10 cellular contexts compared by ENCODE assay signal in genomic region chr2:30287857-30288513, GRCh38. TPM values are rescaled to one million over a fixed set of nuclear protein-coding genes. Genes with fewer than 3 reads are reported as not detected.
DNase-seq lines count a peak whose midpoint lies in the region; ATAC-seq and TF ChIP-seq lines count a peak whose summit lies in the region.
"Had no signal": no experiment of that assay in that cellular context is flagged by ENCODE, and none has a peak within 500 bp of the region (broad histone marks: within the 10 kb centered on the region; RNA-seq: fewer than 3 reads in every experiment).

No MANE protein-coding gene starts in this region.

- peak; percentile 49 for ATAC-seq in GM19397 (IDR thresholded peaks at IDR 0.05; ENCODE audit: unreplicated experiment)
- ATAC-seq in HG03103 (IDR thresholded peaks at IDR 0.05; ENCODE audit: low read depth, unreplicated experiment) = peak; percentile 54
- no peak for ATAC-seq in WTC11
- no peak for ATAC-seq in HG02571 (IDR thresholded peaks at IDR 0.05; ENCODE audit: unreplicated experiment)

- H3K36me3 ChIP-seq in BLaER1 = no peaks in the 10 kb centered on the region
- H3K36me3 ChIP-seq in CD4-positive, alpha-beta memory T cell (ENCODE audit: insufficient read depth, low read length) = no peaks in the 10 kb centered on the region

- no peaks in the 10 kb centered on the region for H3K27me3 ChIP-seq in BLaER1
- no peaks in the 10 kb centered on the region for H3K27me3 ChIP-seq in CD4-positive, alpha-beta memory T cell (ENCODE audit: insufficient read depth, low read length)

- H3K4me2 ChIP-seq in BLaER1 = peak overlapping the region; percentile 69

- TF ChIP-seq CTCF in WTC11 (IDR thresholded peaks at IDR 0.05) = no peak

- intact Hi-C loops in CD4-positive, alpha-beta memory T cell (cut with micrococcal nuclease) = no loop called here

- H3K9ac ChIP-seq in BLaER1 = no peak overlapping the region; the same call in 1 of the 2 replicates

- no peaks in the 10 kb centered on the region for H3K36me3 Mint-ChIP-seq in WTC11
- H3K36me3 Mint-ChIP-seq in CD4-positive, alpha-beta memory T cell = no peaks in the 10 kb centered on the region

- no peaks in the 10 kb centered on the region; the same call in 1 of the 2 replicates for H3K27me3 Mint-ChIP-seq in WTC11 (ENCODE audit: low read depth)
- H3K27me3 Mint-ChIP-seq in CD4-positive, alpha-beta memory T cell = no peaks in the 10 kb centered on the region

- no peaks in the 10 kb centered on the region for H3K9me3 ChIP-seq in BLaER1
- H3K9me3 ChIP-seq in CD4-positive, alpha-beta memory T cell (ENCODE audit: control insufficient read depth in 1 of 2, low read length in 2 of 2) = no peaks in the 10 kb centered on the region

- POLR2A ChIA-PET in WTC11 (lab: Charles Lee) = no interaction called here
- POLR2A ChIA-PET in CD4-positive, alpha-beta memory T cell (lab: Charles Lee; ENCODE audit: partially characterized antibody) = interaction anchor here (1.1 kb wide), 1 partner anchor 12 kb away, joined by 4 read pairs; no protein-coding TSS in a partner anchor

- H3K27ac Mint-ChIP-seq in WTC11 = peak overlapping the region; percentile 78
- H3K27ac Mint-ChIP-seq in CD4-positive, alpha-beta memory T cell = no peak overlapping the region

- peak overlapping the region; percentile 62 for H3K27ac ChIP-seq in BLaER1
- H3K27ac ChIP-seq in CD4-positive, alpha-beta memory T cell (ENCODE audit: low read depth, low read length) = no peak overlapping the region
- H3K27ac ChIP-seq: C4-2B had no signal

- H3K4me1 Mint-ChIP-seq in WTC11 = peaks cover 58% of the 10 kb centered on the region
- H3K4me1 Mint-ChIP-seq in CD4-positive, alpha-beta memory T cell = peaks cover 7 to 19% (median 9%) of the 10 kb centered on the region in 4 donors

- CTCF ChIA-PET in WTC11 (lab: Charles Lee) = interaction anchor here (0.8 to 1.8 kb wide), 5 partner anchors 33 to 398 kb away, joined by 3 to 13 read pairs (median 4); no protein-coding TSS in a partner anchor
- CTCF ChIA-PET in CD4-positive, alpha-beta memory T cell (lab: Charles Lee; ENCODE audit: partially characterized antibody) = interaction anchor here (0.7 to 1.3 kb wide), 2 partner anchors 22 to 124 kb away, joined by 3 to 4 read pairs; no protein-coding TSS in a partner anchor

- peaks cover 44% of the 10 kb centered on the region for H3K4me1 ChIP-seq in BLaER1
- peaks cover 8% of the 10 kb centered on the region for H3K4me1 ChIP-seq in CD4-positive, alpha-beta memory T cell (ENCODE audit: insufficient read depth, low read length)

- no peak overlapping the region for H3K4me3 ChIP-seq in BLaER1
- no peak overlapping the region for H3K4me3 ChIP-seq in CD4-positive, alpha-beta memory T cell (ENCODE audit: low read length in 2 of 2)

- DNase-seq in WTC11 (ENCODE audit: low spot score) (no peak), C1 segment of cervical spinal cord (lab: John Stamatoyannopoulos, UW) (no peak), A172 (ENCODE audit: low spot score) (no peak)
- DNase-seq in CD4-positive, alpha-beta memory T cell = no peak
- DNase-seq: H7 had no signal

- peak overlapping the region; percentile 5; the same call in 1 of the 2 replicates for H3K4me3 Mint-ChIP-seq in WTC11
- H3K4me3 Mint-ChIP-seq in CD4-positive, alpha-beta memory T cell = peak overlapping the region in 1 of 8 donors; percentile 22

- H4K20me1 ChIP-seq in BLaER1 = no peaks in the 10 kb centered on the region

- peaks cover 4% of the 10 kb centered on the region; the same call in 1 of the 2 replicates for H3K9me3 Mint-ChIP-seq in WTC11
- no peaks in the 10 kb centered on the region for H3K9me3 Mint-ChIP-seq in CD4-positive, alpha-beta memory T cell

TF ChIP-seq in WTC11, 78 proteins besides CTCF, POLR2A, EP300 and RAD21 (continues in another document):
- TF ChIP-seq ESRRA (CRISPR knock-in tag; IDR thresholded peaks at IDR 0.05; ENCODE audit: borderline replicate concordance) (no peak), ZNF532 (CRISPR knock-in tag; IDR thresholded peaks at IDR 0.05; ENCODE audit: borderline replicate concordance) (no peak), KAT7 (CRISPR knock-in tag; IDR thresholded peaks at IDR 0.05; ENCODE audit: borderline replicate concordance) (no peak), SMAD4 (CRISPR knock-in tag; IDR thresholded peaks at IDR 0.05) (no peak), SP1 (CRISPR knock-in tag; conservative IDR thresholded peaks at IDR 0.05) (no peak), IRF2 (CRISPR knock-in tag; IDR thresholded peaks at IDR 0.05; ENCODE audit: borderline replicate concordance, low read depth) (no peak), FOXP4 (CRISPR knock-in tag; IDR thresholded peaks at IDR 0.05) (no peak), AFF4 (CRISPR knock-in tag; IDR thresholded peaks at IDR 0.05; ENCODE audit: borderline replicate concordance) (no peak), GTF2I (CRISPR knock-in tag; conservative IDR thresholded peaks at IDR 0.05) (no peak)

RNA-seq across cellular contexts. Expression of gene LBH, which starts 56.7 kb away (rescaled TPM):
- total RNA-seq in WTC11 (2021) = 30.8 to 47.3 TPM (median 34.7 TPM) in 3 replicates
- 100 to 1,000 TPM; 335 to 364 TPM for total RNA-seq in CD4-positive, alpha-beta memory T cell
- 100 to 1,000 TPM; 119 to 136 TPM for polyA plus RNA-seq in CD4-positive, alpha-beta memory T cell
- total RNA-seq in A172 (2014; rRNA removed; shearing (Covaris generic)) = 87.4 and 182 TPM in 2 replicates

Comparison
In these comparisons a context has a peak if more than half of its experiments do, and no peak if none do; other contexts are left out.
1. ATAC-seq: peak in GM19397 (single experiment) and HG03103 (single experiment); none in WTC11 (single experiment) and HG02571 (single experiment).